Comparison of ENCODE assay signal across 32 cellular contexts in genomic region chr9:90600029-90600428, GRCh38. TPM values are rescaled to one million over a fixed set of nuclear protein-coding genes. Genes with fewer than 3 reads are reported as not detected.
DNase-seq lines count a peak whose midpoint lies in the region; ATAC-seq and TF ChIP-seq lines count a peak whose summit lies in the region.
"Had no signal": no experiment of that assay in that cellular context is flagged by ENCODE, and none has a peak within 500 bp of the region (broad histone marks: within the 10 kb centered on the region; RNA-seq: fewer than 3 reads in every experiment).

No MANE protein-coding gene starts in this region.

- H3K36me3 Mint-ChIP-seq in activated T-helper 17 cell treated with anti-CD3 and anti-CD28 coated beads, Interleukin-2, amount 50 U/mL, for 72 hours (ENCODE audit: low read depth) = no peaks in the 10 kb centered on the region
- H3K36me3 Mint-ChIP-seq: activated naive CD8-positive, alpha-beta T cell treated with anti-CD3 and anti-CD28 coated beads for 36 hours; immature natural killer cell; naive B cell; stimulated activated naive B cell treated with anti-CD40 and anti-IgM and Interleukin-4, amounts not matched to agents 10 μg/mL and 1 μg/mL and 100 μg/mL, for 72 hours had no signal

- H4K20me1 ChIP-seq in PC-9 (ENCODE audit: insufficient read depth) = no peaks in the 10 kb centered on the region

- H3K27ac Mint-ChIP-seq in activated T-helper 17 cell treated with anti-CD3 and anti-CD28 coated beads, Interleukin-2, amount 50 U/mL, for 72 hours = no peak overlapping the region
- H3K27ac Mint-ChIP-seq: activated CD8-positive, alpha-beta T cell treated with anti-CD3 and anti-CD28 coated beads, Interleukin-2, amount 10 ng/mL, durations not matched to agents 7 days and 5 days; activated naive CD8-positive, alpha-beta T cell treated with anti-CD3 and anti-CD28 coated beads for 36 hours; immature natural killer cell; naive B cell; stimulated activated naive B cell treated with anti-CD40 and anti-IgM and Interleukin-4, amounts not matched to agents 10 μg/mL and 1 μg/mL and 100 μg/mL, for 72 hours; T-helper 17 cell had no signal

- no peak for ATAC-seq in activated T-helper 17 cell treated with anti-CD3 and anti-CD28 coated beads, Interleukin-2, amount 50 U/mL, for 72 hours (replicated peaks)
- ATAC-seq: activated CD8-positive, alpha-beta T cell treated with anti-CD3 and anti-CD28 coated beads, Interleukin-2, amount 10 ng/mL, durations not matched to agents 7 days and 5 days; left lobe of liver; psoas muscle; stimulated activated naive B cell treated with anti-CD40 and anti-IgM and Interleukin-4, amounts not matched to agents 10 μg/mL and 1 μg/mL and 100 μg/mL, for 72 hours; T-helper 17 cell had no signal

- H3K27ac ChIP-seq in PC-9 (no peak overlapping the region), tibial artery (no peak overlapping the region)
- H3K27ac ChIP-seq: C4-2B, coronary artery, esophagus muscularis mucosa, psoas muscle, sigmoid colon, SK-N-MC had no signal

- H3K4me2 ChIP-seq in PC-9 = no peak overlapping the region

- peak overlapping the region; percentile 48; the same call in 1 of the 2 replicates for H2AFZ ChIP-seq in PC-9

- intact Hi-C loops in PC-9 (cut with micrococcal nuclease; ENCODE audit: unreplicated experiment) (no loop called here), tibial artery (cut with DNase I; ENCODE audit: low total_unique reads) (no loop called here)

- H3K9me3 ChIP-seq in PC-9 (ENCODE audit: insufficient read depth, low read depth) (no peaks in the 10 kb centered on the region), tibial artery (no peaks in the 10 kb centered on the region)
- H3K9me3 ChIP-seq: esophagus muscularis mucosa, HAP-1, psoas muscle, sigmoid colon had no signal

- H3F3A ChIP-seq in PC-9 (ENCODE audit: insufficient read depth, low read depth) = no peaks in the 10 kb centered on the region

- no TSS peak for BruUV-seq in PC-9 (replicated peaks; lab: Mats Ljungman, UMichigan)

- no peaks in the 10 kb centered on the region for H3K79me2 ChIP-seq in PC-9 (ENCODE audit: low read depth)

- H3K27me3 ChIP-seq in GM06990 (replicated peaks; ENCODE audit: control insufficient read depth, insufficient read depth, low read length) = no peaks in the 10 kb centered on the region; the same call in 1 of the 2 replicates
- no peaks in the 10 kb centered on the region for H3K27me3 ChIP-seq in PC-9 (ENCODE audit: insufficient read depth, low read depth)
- H3K27me3 ChIP-seq in tibial artery = no peaks in the 10 kb centered on the region

- peak; percentile 7 for TF ChIP-seq CTCF in GM06990 (IDR thresholded peaks at IDR 0.05; ENCODE audit: insufficient read depth, low read length, poor library complexity, severe bottlenecking)
- peak; percentile 26; the same call in 1 of the 2 replicates for TF ChIP-seq CTCF in GM12875 (IDR thresholded peaks at IDR 0.05; ENCODE audit: borderline replicate concordance, insufficient read depth, low read depth, low read length)
- TF ChIP-seq CTCF in PC-9 (conservative IDR thresholded peaks at IDR 0.05) = no peak
- TF ChIP-seq CTCF in epithelial cell of proximal tubule (conservative IDR thresholded peaks at IDR 0.05; ENCODE audit: low read depth, low read length) = peak; percentile 5
- TF ChIP-seq CTCF in tibial artery (IDR thresholded peaks at IDR 0.05) = no peak

- H3K9me3 Mint-ChIP-seq in activated T-helper 17 cell treated with anti-CD3 and anti-CD28 coated beads, Interleukin-2, amount 50 U/mL, for 72 hours = no peaks in the 10 kb centered on the region
- H3K9me3 Mint-ChIP-seq: activated naive CD8-positive, alpha-beta T cell treated with anti-CD3 and anti-CD28 coated beads for 36 hours; immature natural killer cell; naive B cell; stimulated activated naive B cell treated with anti-CD40 and anti-IgM and Interleukin-4, amounts not matched to agents 10 μg/mL and 1 μg/mL and 100 μg/mL, for 72 hours had no signal

- peaks cover 13% of the 10 kb centered on the region for H3K27me3 Mint-ChIP-seq in activated T-helper 17 cell treated with anti-CD3 and anti-CD28 coated beads, Interleukin-2, amount 50 U/mL, for 72 hours

- CTCF ChIA-PET in PC-9 (lab: Charles Lee) = no interaction called here

- no peak for DNase-seq in GM06990 (ENCODE audit: extremely low read depth, insufficient read length)
- DNase-seq in PC-9 = no peak
- no peak for DNase-seq in epithelial cell of proximal tubule (ENCODE audit: low read depth)
- DNase-seq in tibial artery = no peak
- DNase-seq in NAMALWA (ENCODE audit: low spot score) = no peak
- DNase-seq: activated CD8-positive, alpha-beta T cell treated with anti-CD3 and anti-CD28 coated beads, Interleukin-2, amount 10 ng/mL, durations not matched to agents 7 days and 5 days; activated effector memory CD4-positive, alpha-beta T cell treated with anti-CD3 and anti-CD28 coated beads, Interleukin-2, amount 50 U/mL, for 16 hours; activated naive CD8-positive, alpha-beta T cell treated with anti-CD3 and anti-CD28 coated beads for 36 hours; activated T-cell treated with anti-CD3 and anti-CD28 coated beads for 4 hours; aorta; effector memory CD4-positive, alpha-beta T cell; foreskin melanocyte; immature natural killer cell; IMR-90; mesenchymal stem cell; naive B cell; NCI-H1092; NCI-H2081 treated with DMSO at 0.1 percent for 48 hours; nucleus accumbens; psoas muscle; sigmoid colon; stimulated activated CD4-positive, alpha-beta T cell treated with anti-CD3 and anti-CD28 coated beads, Interleukin-4, amount 100 ng/mL, for 4 hours; stimulated activated naive B cell treated with anti-CD40 and anti-IgM and Interleukin-4, amounts not matched to agents 10 μg/mL and 1 μg/mL and 100 μg/mL, for 72 hours; T-helper 17 cell had no signal

- H3K4me3 ChIP-seq in GM06990 (replicated peaks; ENCODE audit: low read depth, low read length) (no peak overlapping the region), GM12875 (ENCODE audit: low read depth, low read length) (no peak overlapping the region), PC-9 (no peak overlapping the region), epithelial cell of proximal tubule (ENCODE audit: low read depth, low read length) (no peak overlapping the region), tibial artery (no peak overlapping the region)
- H3K4me3 ChIP-seq: coronary artery, esophagus muscularis mucosa, HAP-1, psoas muscle, sigmoid colon, SK-N-MC had no signal

- no peaks in the 10 kb centered on the region for H3K4me1 Mint-ChIP-seq in activated T-helper 17 cell treated with anti-CD3 and anti-CD28 coated beads, Interleukin-2, amount 50 U/mL, for 72 hours
- H3K4me1 Mint-ChIP-seq: activated naive CD8-positive, alpha-beta T cell treated with anti-CD3 and anti-CD28 coated beads for 36 hours; immature natural killer cell; naive B cell; stimulated activated naive B cell treated with anti-CD40 and anti-IgM and Interleukin-4, amounts not matched to agents 10 μg/mL and 1 μg/mL and 100 μg/mL, for 72 hours; T-helper 17 cell had no signal

- H3K36me3 ChIP-seq in GM06990 (ENCODE audit: control insufficient read depth, insufficient read depth, low read length) (no peaks in the 10 kb centered on the region), PC-9 (ENCODE audit: low read depth) (no peaks in the 10 kb centered on the region), tibial artery (no peaks in the 10 kb centered on the region)
- H3K36me3 ChIP-seq: esophagus muscularis mucosa, HAP-1, sigmoid colon had no signal

- POLR2A ChIA-PET in PC-9 (lab: Charles Lee; ENCODE audit: unreplicated experiment) = no interaction called here

- H3K4me1 ChIP-seq in PC-9 (replicated peaks; ENCODE audit: insufficient read depth) (no peaks in the 10 kb centered on the region), tibial artery (no peaks in the 10 kb centered on the region)
- H3K4me1 ChIP-seq: esophagus muscularis mucosa, HAP-1, psoas muscle, sigmoid colon had no signal

- H3K4me3 Mint-ChIP-seq in activated T-helper 17 cell treated with anti-CD3 and anti-CD28 coated beads, Interleukin-2, amount 50 U/mL, for 72 hours = no peak overlapping the region
- H3K4me3 Mint-ChIP-seq: activated CD8-positive, alpha-beta T cell treated with anti-CD3 and anti-CD28 coated beads, Interleukin-2, amount 10 ng/mL, durations not matched to agents 7 days and 5 days; activated naive CD8-positive, alpha-beta T cell treated with anti-CD3 and anti-CD28 coated beads for 36 hours; immature natural killer cell; stimulated activated naive B cell treated with anti-CD40 and anti-IgM and Interleukin-4, amounts not matched to agents 10 μg/mL and 1 μg/mL and 100 μg/mL, for 72 hours; T-helper 17 cell had no signal

- no peaks in the 10 kb centered on the region for H3K9me2 ChIP-seq in PC-9 (ENCODE audit: insufficient read depth)

RNA-seq across cellular contexts. Expression of gene DIRAS2, which starts 42.6 kb away (rescaled TPM):
- total RNA-seq in PC-9 (2021) = not detected in 2 replicates
- total RNA-seq in epithelial cell of proximal tubule = 3.4 and 4.8 TPM in 2 replicates
- total RNA-seq in activated T-helper 17 cell treated with anti-CD3 and anti-CD28 coated beads, Interleukin-2, amount 50 U/mL, for 72 hours = not detected
- total RNA-seq: activated CD8-positive, alpha-beta T cell treated with anti-CD3 and anti-CD28 coated beads, Interleukin-2, amount 10 ng/mL, durations not matched to agents 7 days and 5 days; activated naive CD8-positive, alpha-beta T cell treated with anti-CD3 and anti-CD28 coated beads for 36 hours; aorta; IMR-90; T-helper 17 cell had no signal

Comparison
In these comparisons a context has a peak if more than half of its experiments do, and no peak if none do; other contexts are left out.
1. CTCF ChIP-seq: peak in GM06990 (single experiment), GM12875 (single experiment) and epithelial cell of proximal tubule (single experiment); none in PC-9 (single experiment) and tibial artery (0 of 2).